In the genomic region with DNA sequence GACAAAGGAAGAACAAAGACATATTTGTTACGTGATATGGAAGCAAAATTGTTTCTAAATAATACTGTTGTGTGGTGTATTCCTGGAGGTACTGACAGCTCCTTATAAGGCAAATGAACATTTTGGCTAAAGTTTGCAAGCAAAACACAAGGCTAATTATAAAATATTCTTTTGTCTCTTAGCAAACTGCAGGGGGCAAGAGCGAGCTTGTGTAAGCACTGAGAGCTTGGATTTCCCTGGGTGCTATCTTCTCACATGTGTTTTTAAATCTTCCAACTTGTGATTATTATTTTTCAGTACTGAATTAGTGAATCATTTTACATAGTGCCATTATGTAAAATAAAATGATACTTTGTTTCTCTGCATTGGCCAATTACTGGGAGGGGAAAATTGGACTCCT, we compare ENCODE assay signal across 15 cellular contexts.
DNase-seq lines count a peak whose midpoint lies in the region; ATAC-seq and TF ChIP-seq lines count a peak whose summit lies in the region.
"Had no signal": no experiment of that assay in that cellular context is flagged by ENCODE, and none has a peak within 500 bp of the region (broad histone marks: within the 10 kb centered on the region; RNA-seq: fewer than 3 reads in every experiment).

No MANE protein-coding gene starts in this region.

- H3K27me3 ChIP-seq in MM.1S (replicated peaks; ENCODE audit: insufficient read depth, low read length) (no peaks in the 10 kb centered on the region), RWPE2 (ENCODE audit: insufficient read depth, poor library complexity, severe bottlenecking) (peaks cover 10% of the 10 kb centered on the region), lower lobe of right lung (ENCODE audit: low read depth) (no peaks in the 10 kb centered on the region), mammary epithelial cell (ENCODE audit: insufficient read depth, low read length) (no peaks in the 10 kb centered on the region)
- H3K27me3 ChIP-seq: right atrium auricular region had no signal

- H3K9me2 ChIP-seq in MM.1S (replicated peaks; ENCODE audit: insufficient read depth, low read length): 0 out of 2 replicates have a peak, but pooled peaks cover 4% of the 10 kb centered on the region

- intact Hi-C loops in natural killer cell (cut with micrococcal nuclease) (no loop called here), lower lobe of right lung (cut with DNase I) (no loop called here), mammary epithelial cell (cut with micrococcal nuclease) (no loop called here)

- H2AFZ ChIP-seq in MM.1S (ENCODE audit: low read length) (no peak overlapping the region), mammary epithelial cell (ENCODE audit: low read depth, low read length) (no peak overlapping the region)

- no peaks in the 10 kb centered on the region for H4K20me1 ChIP-seq in MM.1S (ENCODE audit: insufficient read depth, low read length)
- H4K20me1 ChIP-seq in mammary epithelial cell (ENCODE audit: insufficient read depth, low read length): no peaks in the 10 kb centered on the region

- in situ Hi-C loops in mammary epithelial cell (cut with MboI; ENCODE audit: low sequenced_read_pairs in 2 of 2): no loop called here

- H3K9ac ChIP-seq in MM.1S (ENCODE audit: low read length) (no peak overlapping the region), mammary epithelial cell (ENCODE audit: insufficient read depth, low read length) (no peak overlapping the region)

- no peaks in the 10 kb centered on the region for H3K36me3 ChIP-seq in MM.1S (replicated peaks; ENCODE audit: insufficient read depth, low read length)
- H3K36me3 ChIP-seq in RWPE2 (ENCODE audit: low read depth): no peaks in the 10 kb centered on the region
- H3K36me3 ChIP-seq in lower lobe of right lung: no peaks in the 10 kb centered on the region
- H3K36me3 ChIP-seq in mammary epithelial cell (ENCODE audit: insufficient read depth, low read length): no peaks in the 10 kb centered on the region
- H3K36me3 ChIP-seq: right atrium auricular region had no signal

- H3K9me3 Mint-ChIP-seq in natural killer cell: no peaks in the 10 kb centered on the region
- H3K9me3 Mint-ChIP-seq: activated CD8-positive, alpha-beta T cell treated with anti-CD3 and anti-CD28 coated beads for 36 hours had no signal

- no peaks in the 10 kb centered on the region for H3K9me3 ChIP-seq in MM.1S (replicated peaks; ENCODE audit: insufficient read depth, low read length)
- no peaks in the 10 kb centered on the region for H3K9me3 ChIP-seq in RWPE2 (ENCODE audit: severe bottlenecking)
- H3K9me3 ChIP-seq in lower lobe of right lung: no peaks in the 10 kb centered on the region
- H3K9me3 ChIP-seq in mammary epithelial cell (replicated peaks; ENCODE audit: insufficient read depth, low read length): no peaks in the 10 kb centered on the region
- H3K9me3 ChIP-seq: right atrium auricular region had no signal

- no peak for ATAC-seq in RWPE2 (ENCODE audit: low read depth)
- ATAC-seq in natural killer cell: no peak
- ATAC-seq in lower lobe of right lung: no peak
- ATAC-seq: activated CD8-positive, alpha-beta T cell treated with anti-CD3 and anti-CD28 coated beads for 36 hours had no signal

- peak; percentile 9; the same call in 1 of the 2 replicates for TF ChIP-seq CTCF in MM.1S (IDR thresholded peaks at IDR 0.05; ENCODE audit: low read length)
- TF ChIP-seq CTCF in RWPE2 (IDR thresholded peaks at IDR 0.05; ENCODE audit: poor library complexity, severe bottlenecking): peak; percentile 33
- no peak for TF ChIP-seq CTCF in natural killer cell (IDR thresholded peaks at IDR 0.05)
- no peak for TF ChIP-seq CTCF in lower lobe of right lung (IDR thresholded peaks at IDR 0.05)
- TF ChIP-seq CTCF in mammary epithelial cell (conservative IDR thresholded peaks at IDR 0.05 in 1 of 2, IDR thresholded peaks at IDR 0.05 in 1 of 2; ENCODE audit: extremely low read depth in 1 of 2, insufficient read depth in 1 of 2, low read depth in 1 of 2, low read length in 2 of 2): peak in 1 of 2 donors; percentile 10

- H3K4me1 Mint-ChIP-seq in natural killer cell: no peaks in the 10 kb centered on the region
- H3K4me1 Mint-ChIP-seq: B cell; IgD-negative memory B cell; stimulated activated effector memory CD8-positive, alpha-beta T cell treated with anti-CD3 and anti-CD28 coated beads, Interleukin-12 subunit alpha, Interleukin-12 subunit beta, amount 100 ng/mL, for 72 hours had no signal

- no peak overlapping the region for H3K4me3 Mint-ChIP-seq in natural killer cell
- H3K4me3 Mint-ChIP-seq: activated CD8-positive, alpha-beta T cell treated with anti-CD3 and anti-CD28 coated beads for 36 hours; B cell; IgD-negative memory B cell; stimulated activated effector memory CD8-positive, alpha-beta T cell treated with anti-CD3 and anti-CD28 coated beads, Interleukin-12 subunit alpha, Interleukin-12 subunit beta, amount 100 ng/mL, for 72 hours had no signal

- H3K27me3 Mint-ChIP-seq in natural killer cell (ENCODE audit: low read depth in 2 of 2): peaks cover 0 to 5% of the 10 kb centered on the region in 2 donors
- H3K27me3 Mint-ChIP-seq: activated CD8-positive, alpha-beta T cell treated with anti-CD3 and anti-CD28 coated beads for 36 hours; B cell; IgD-negative memory B cell had no signal

- CTCF ChIA-PET in mammary epithelial cell (lab: Charles Lee; ENCODE audit: low non-redundant PET): interaction anchor here (0.7 kb wide), 1 partner anchor 17 kb away, joined by 4 read pairs; no protein-coding TSS in a partner anchor

- no peaks in the 10 kb centered on the region for H3K36me3 Mint-ChIP-seq in natural killer cell
- H3K36me3 Mint-ChIP-seq: IgD-negative memory B cell; stimulated activated effector memory CD8-positive, alpha-beta T cell treated with anti-CD3 and anti-CD28 coated beads, Interleukin-12 subunit alpha, Interleukin-12 subunit beta, amount 100 ng/mL, for 72 hours had no signal

- H3K4me3 ChIP-seq in MM.1S (ENCODE audit: low read length): no peak overlapping the region
- H3K4me3 ChIP-seq in RWPE2 (ENCODE audit: severe bottlenecking): no peak overlapping the region
- no peak overlapping the region for H3K4me3 ChIP-seq in lower lobe of right lung
- H3K4me3 ChIP-seq in mammary epithelial cell (replicated peaks in 1 of 3; ENCODE audit: insufficient read depth in 1 of 3, low read depth in 2 of 3, low read length in 3 of 3): no peak overlapping the region
- H3K4me3 ChIP-seq: right atrium auricular region had no signal

- H3K79me2 ChIP-seq in MM.1S (ENCODE audit: low read length) (no peaks in the 10 kb centered on the region), mammary epithelial cell (ENCODE audit: insufficient read depth, low read length) (no peaks in the 10 kb centered on the region)

- DNase-seq in COLO668 (lab: John Stamatoyannopoulos, UW; ENCODE audit: unreplicated experiment) (peak; percentile 19), MM.1S (no peak), RWPE2 (ENCODE audit: low spot score) (no peak), medulla oblongata (ENCODE audit: extremely low spot score) (peak; percentile 32), natural killer cell (no peak), A172 (ENCODE audit: low spot score) (no peak), lower lobe of right lung (no peak), mammary epithelial cell (no peak)
- DNase-seq: activated CD8-positive, alpha-beta T cell treated with anti-CD3 and anti-CD28 coated beads for 36 hours; NCI-H226; Right ventricle myocardium superior had no signal

- BruUV-seq in mammary epithelial cell (replicated peaks; lab: Mats Ljungman, UMichigan): no TSS peak

- dilution Hi-C loops in mammary epithelial cell (cut with HindIII; ENCODE audit: low sequenced_read_pairs): no loop called here

- H3K27ac Mint-ChIP-seq in natural killer cell: no peak overlapping the region
- H3K27ac Mint-ChIP-seq: activated CD8-positive, alpha-beta T cell treated with anti-CD3 and anti-CD28 coated beads for 36 hours; B cell; IgD-negative memory B cell; stimulated activated effector memory CD8-positive, alpha-beta T cell treated with anti-CD3 and anti-CD28 coated beads, Interleukin-12 subunit alpha, Interleukin-12 subunit beta, amount 100 ng/mL, for 72 hours had no signal

- H3K4me1 ChIP-seq in MM.1S (ENCODE audit: low read length) (no peaks in the 10 kb centered on the region), RWPE2 (ENCODE audit: insufficient read depth, poor library complexity, severe bottlenecking) (no peaks in the 10 kb centered on the region), lower lobe of right lung (no peaks in the 10 kb centered on the region), mammary epithelial cell (ENCODE audit: insufficient read depth, low read length) (no peaks in the 10 kb centered on the region)
- H3K4me1 ChIP-seq: right atrium auricular region had no signal

- H3K4me2 ChIP-seq in MM.1S (ENCODE audit: low read depth, low read length) (no peak overlapping the region), mammary epithelial cell (ENCODE audit: insufficient read depth, low read depth, low read length) (no peak overlapping the region)

- H3F3A ChIP-seq in MM.1S (ENCODE audit: insufficient read depth, low read length): no peaks in the 10 kb centered on the region

- 52% methylated on average over 2 of the region's 2 CpGs for WGBS in mammary epithelial cell (ENCODE audit: low coverage, missing lambda C conversion rate)

- H3K27ac ChIP-seq in MM.1S (ENCODE audit: low read length) (no peak overlapping the region), RWPE2 (ENCODE audit: poor library complexity, severe bottlenecking) (no peak overlapping the region), lower lobe of right lung (no peak overlapping the region), mammary epithelial cell (ENCODE audit: insufficient read depth, low read depth, low read length) (no peak overlapping the region)
- H3K27ac ChIP-seq: right atrium auricular region had no signal

Comparison
In these comparisons a context has a peak if more than half of its experiments do, and no peak if none do; other contexts are left out.
1. DNase-seq: peak in COLO668 (single experiment) and medulla oblongata (single experiment); none in MM.1S (single experiment), RWPE2 (single experiment), natural killer cell (single experiment), A172 (single experiment), lower lobe of right lung (single experiment) and mammary epithelial cell (single experiment).
2. CTCF ChIP-seq: peak in MM.1S (single experiment) and RWPE2 (single experiment); none in natural killer cell (single experiment) and lower lobe of right lung (single experiment).